ENCODE assay signal across 10 cellular contexts in genomic region chr10:68902382-68902781, GRCh38. TPM values are rescaled to one million over a fixed set of nuclear protein-coding genes. Genes with fewer than 3 reads are reported as not detected.
DNase-seq lines count a peak whose midpoint lies in the region; ATAC-seq and TF ChIP-seq lines count a peak whose summit lies in the region.
"Had no signal": no experiment of that assay in that cellular context is flagged by ENCODE, and none has a peak within 500 bp of the region (broad histone marks: within the 10 kb centered on the region; RNA-seq: fewer than 3 reads in every experiment).

No MANE protein-coding gene starts in this region.

- no peaks in the 10 kb centered on the region for H3K9me3 ChIP-seq in WERI-Rb-1 (ENCODE audit: severe bottlenecking)

- H3K27me3 ChIP-seq in WERI-Rb-1 (ENCODE audit: insufficient read depth, low read depth, severe bottlenecking) = no peaks in the 10 kb centered on the region

- peaks cover 35% of the 10 kb centered on the region for H3K36me3 Mint-ChIP-seq in activated CD4-positive, alpha-beta T cell treated with anti-CD3 and anti-CD28 coated beads, Interleukin-2, amount 10 ng/mL, durations not matched to agents 7 days and 5 days (ENCODE audit: low read depth)
- H3K36me3 Mint-ChIP-seq in glutamatergic neuron (ENCODE audit: unreplicated experiment) = no peaks in the 10 kb centered on the region
- H3K36me3 Mint-ChIP-seq in stimulated activated memory B cell treated with anti-CD40 and anti-IgM and Interleukin-4, amounts not matched to agents 10 μg/mL and 1 μg/mL and 100 μg/mL, for 72 hours = peaks cover 20% of the 10 kb centered on the region

- H3K4me1 Mint-ChIP-seq in activated CD4-positive, alpha-beta T cell treated with anti-CD3 and anti-CD28 coated beads, Interleukin-2, amount 10 ng/mL, durations not matched to agents 7 days and 5 days = peaks cover 49% of the 10 kb centered on the region
- H3K4me1 Mint-ChIP-seq in glutamatergic neuron (ENCODE audit: low read depth, unreplicated experiment) = peaks cover 19% of the 10 kb centered on the region
- H3K4me1 Mint-ChIP-seq in stimulated activated memory B cell treated with anti-CD40 and anti-IgM and Interleukin-4, amounts not matched to agents 10 μg/mL and 1 μg/mL and 100 μg/mL, for 72 hours = peaks cover 41% of the 10 kb centered on the region

- no peaks in the 10 kb centered on the region for H3K27me3 Mint-ChIP-seq in activated CD4-positive, alpha-beta T cell treated with anti-CD3 and anti-CD28 coated beads, Interleukin-2, amount 10 ng/mL, durations not matched to agents 7 days and 5 days
- H3K27me3 Mint-ChIP-seq in glutamatergic neuron (ENCODE audit: unreplicated experiment) = peaks cover 5% of the 10 kb centered on the region
- H3K27me3 Mint-ChIP-seq in stimulated activated memory B cell treated with anti-CD40 and anti-IgM and Interleukin-4, amounts not matched to agents 10 μg/mL and 1 μg/mL and 100 μg/mL, for 72 hours = no peaks in the 10 kb centered on the region

- POLR2A ChIA-PET in activated CD4-positive, alpha-beta T cell treated with anti-CD3 and anti-CD28 coated beads, Interleukin-2, amount 10 ng/mL, durations not matched to agents 7 days and 5 days (lab: Charles Lee) = no interaction called here

- no peak overlapping the region for H3K27ac ChIP-seq in WERI-Rb-1

- peaks cover 18% of the 10 kb centered on the region for H3K36me3 ChIP-seq in WERI-Rb-1

- CTCF ChIA-PET in activated CD4-positive, alpha-beta T cell treated with anti-CD3 and anti-CD28 coated beads, Interleukin-2, amount 10 ng/mL, durations not matched to agents 7 days and 5 days (lab: Charles Lee) = interaction anchor here (0.6 to 1.2 kb wide), 3 partner anchors 115 to 529 kb away, joined by 3 to 4 read pairs (median 3); partner anchors contain the start of gene RUFY2

- no peak for DNase-seq in activated CD4-positive, alpha-beta T cell treated with anti-CD3 and anti-CD28 coated beads, Interleukin-2, amount 10 ng/mL, durations not matched to agents 7 days and 5 days
- DNase-seq in activated CD4-positive, alpha-beta T cell treated with anti-CD3 and anti-CD28 coated beads for 4 hours = no peak
- DNase-seq in WERI-Rb-1 = no peak
- no peak for DNase-seq in glutamatergic neuron
- DNase-seq in superior temporal gyrus (ENCODE audit: extremely low spot score) = no peak
- DNase-seq: effector memory CD4-positive, alpha-beta T cell; T-helper 9 cell had no signal

- H3K27ac Mint-ChIP-seq in activated CD4-positive, alpha-beta T cell treated with anti-CD3 and anti-CD28 coated beads, Interleukin-2, amount 10 ng/mL, durations not matched to agents 7 days and 5 days = peak overlapping the region; percentile 99
- peak overlapping the region; percentile 45 for H3K27ac Mint-ChIP-seq in glutamatergic neuron (ENCODE audit: unreplicated experiment)
- H3K27ac Mint-ChIP-seq in stimulated activated memory B cell treated with anti-CD40 and anti-IgM and Interleukin-4, amounts not matched to agents 10 μg/mL and 1 μg/mL and 100 μg/mL, for 72 hours = peak overlapping the region; percentile 100

- no peak for TF ChIP-seq CTCF in WERI-Rb-1 (IDR thresholded peaks at IDR 0.05; ENCODE audit: low read depth, low read length)
- no peak for TF ChIP-seq CTCF in glutamatergic neuron (IDR thresholded peaks at IDR 0.05; ENCODE audit: partially characterized antibody, unreplicated experiment)

- peak overlapping the region; percentile 98 for H3K4me3 Mint-ChIP-seq in activated CD4-positive, alpha-beta T cell treated with anti-CD3 and anti-CD28 coated beads, Interleukin-2, amount 10 ng/mL, durations not matched to agents 7 days and 5 days
- H3K4me3 Mint-ChIP-seq in glutamatergic neuron (ENCODE audit: unreplicated experiment) = peak overlapping the region; percentile 97
- peak overlapping the region; percentile 99 for H3K4me3 Mint-ChIP-seq in stimulated activated memory B cell treated with anti-CD40 and anti-IgM and Interleukin-4, amounts not matched to agents 10 μg/mL and 1 μg/mL and 100 μg/mL, for 72 hours

- peak overlapping the region; percentile 99 for H3K4me3 ChIP-seq in WERI-Rb-1 (ENCODE audit: low read depth, low read length)

- ATAC-seq in stimulated activated memory B cell treated with anti-CD40 and anti-IgM and Interleukin-4, amounts not matched to agents 10 μg/mL and 1 μg/mL and 100 μg/mL, for 72 hours = no peak
- no peak for ATAC-seq in GM19467 (IDR thresholded peaks at IDR 0.05; ENCODE audit: unreplicated experiment)
- ATAC-seq in HG03442 (IDR thresholded peaks at IDR 0.05; ENCODE audit: unreplicated experiment) = no peak

- H3K9me3 Mint-ChIP-seq in activated CD4-positive, alpha-beta T cell treated with anti-CD3 and anti-CD28 coated beads, Interleukin-2, amount 10 ng/mL, durations not matched to agents 7 days and 5 days = no peaks in the 10 kb centered on the region
- peaks cover 4% of the 10 kb centered on the region for H3K9me3 Mint-ChIP-seq in glutamatergic neuron (ENCODE audit: unreplicated experiment)
- no peaks in the 10 kb centered on the region for H3K9me3 Mint-ChIP-seq in stimulated activated memory B cell treated with anti-CD40 and anti-IgM and Interleukin-4, amounts not matched to agents 10 μg/mL and 1 μg/mL and 100 μg/mL, for 72 hours

RNA-seq across cellular contexts. Expression of gene DDX50, which starts 1.3 kb away (rescaled TPM):
- 10 to 100 TPM; 44.6 to 48.6 TPM for total RNA-seq in activated CD4-positive, alpha-beta T cell treated with anti-CD3 and anti-CD28 coated beads, Interleukin-2, amount 10 ng/mL, durations not matched to agents 7 days and 5 days
- 31.6 TPM for total RNA-seq in glutamatergic neuron (ENCODE audit: unreplicated experiment)

RNA-seq across cellular contexts. Expression of gene DDX21, which starts 53.6 kb away (rescaled TPM):
- total RNA-seq in activated CD4-positive, alpha-beta T cell treated with anti-CD3 and anti-CD28 coated beads, Interleukin-2, amount 10 ng/mL, durations not matched to agents 7 days and 5 days = 10 to 100 TPM; 81.6 to 92.4 TPM
- total RNA-seq in glutamatergic neuron (ENCODE audit: unreplicated experiment) = 39.9 TPM

Comparison
In these comparisons a context has a peak if more than half of its experiments do, and no peak if none do; other contexts are left out.
1. H3K27ac Mint-ChIP-seq: peak in every context shown above with its lines; median percentile 100 in stimulated activated memory B cell treated with anti-CD40 and anti-IgM and Interleukin-4, amounts not matched to agents 10 μg/mL and 1 μg/mL and 100 μg/mL, for 72 hours; 99 in activated CD4-positive, alpha-beta T cell treated with anti-CD3 and anti-CD28 coated beads, Interleukin-2, amount 10 ng/mL, durations not matched to agents 7 days and 5 days; 45 in glutamatergic neuron.